In the genomic region with DNA sequence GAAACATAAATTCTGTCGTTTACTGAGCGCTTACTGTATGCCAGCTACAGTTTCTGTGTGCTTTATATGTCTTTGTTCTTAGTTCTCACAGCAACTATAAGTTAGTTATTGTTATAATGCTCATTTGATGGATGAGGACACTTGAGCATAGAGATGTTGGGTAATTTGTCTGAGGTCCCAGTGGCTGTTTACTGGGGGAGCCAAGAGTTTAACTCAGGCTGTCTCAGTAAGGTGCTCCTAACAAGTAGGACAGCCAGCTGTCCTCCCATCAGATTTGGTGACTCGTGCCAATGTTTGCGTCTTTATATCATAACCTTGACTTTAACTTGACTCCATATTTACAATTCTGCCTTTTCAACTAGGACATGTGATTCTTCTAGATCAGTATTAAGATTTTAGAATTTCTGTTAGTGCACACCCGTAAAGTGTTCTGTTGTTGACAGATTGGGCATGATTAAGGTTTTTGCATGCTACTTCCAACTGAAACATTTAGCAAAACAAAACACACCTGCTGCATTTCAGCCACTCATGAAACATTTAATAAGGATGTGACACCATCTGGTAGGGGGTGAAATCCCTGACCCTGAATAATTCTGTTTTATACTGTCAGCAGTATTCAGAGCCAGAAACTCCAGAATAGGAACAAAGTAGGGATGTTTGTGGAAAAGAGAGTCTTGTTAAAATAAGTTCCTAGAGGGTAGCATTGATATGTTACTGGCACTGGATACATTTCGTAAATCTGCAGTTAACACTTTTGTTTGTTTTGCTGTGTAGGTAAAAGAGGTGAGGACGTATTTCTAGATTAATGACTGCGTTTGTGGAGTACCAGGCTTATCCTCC, we compare ENCODE assay signal across 8 cellular contexts. TPM values are rescaled to one million over a fixed set of nuclear protein-coding genes. Genes with fewer than 3 reads are reported as not detected.
DNase-seq lines count a peak whose midpoint lies in the region; ATAC-seq, FAIRE-seq and TF ChIP-seq lines count a peak whose summit lies in the region.

No MANE protein-coding gene starts in this region.

- H3K9me3 ChIP-seq in A549 (no peaks in the 10 kb centered on the region), iPS-18a (ENCODE audit: control insufficient read depth, low read depth, low read length) (no peaks in the 10 kb centered on the region)

- 78% methylated on average over 8 of the region's 8 CpGs for WGBS in A549 (ENCODE audit: missing lambda C conversion rate)

- no peak overlapping the region; a peak in 2 of 6 replicates for H3K27ac ChIP-seq in A549
- no peak overlapping the region for H3K27ac ChIP-seq in iPS-18a (ENCODE audit: low read length)

- H3K27me3 ChIP-seq in iPS-18a (ENCODE audit: control insufficient read depth, insufficient read depth, low read length), result no peaks in the 10 kb centered on the region

- FAIRE-seq in A549 (lab: Jason Lieb, UNC), result no peak
- FAIRE-seq in GM12891 (lab: Jason Lieb, UNC), result peak; percentile 26

- H3K9ac ChIP-seq in iPS-18a (ENCODE audit: low read length), result peak overlapping the region; percentile 89

- H3K4me1 ChIP-seq in A549 (peaks cover 21% of the 10 kb centered on the region), iPS-18a (ENCODE audit: control insufficient read depth, low read depth, low read length) (peaks cover 34% of the 10 kb centered on the region)

- TF ChIP-seq RAD21 in A549 (conservative IDR thresholded peaks at IDR 0.05 in 1 of 2, IDR thresholded peaks at IDR 0.05 in 1 of 2), result no peak

- TF ChIP-seq EP300 in A549 (IDR thresholded peaks at IDR 0.05), result no peak

- DNase-seq in A549 (ENCODE audit: low read depth in 1 of 2, low spot score in 1 of 2), result no peak
- no peak for DNase-seq in GM12891 (ENCODE audit: insufficient read length, low spot score)
- peak; percentile 85 for DNase-seq in SHP77 treated with DMSO at 0.1 percent for 48 hours (lab: John Stamatoyannopoulos, UW)
- DNase-seq in mucosa of gallbladder (ENCODE audit: low spot score), result no peak
- DNase-seq in activated CD8-positive, alpha-beta memory T cell treated with anti-CD3 and anti-CD28 coated beads, Interleukin-2, amount 50 U/mL, for 48 hours, result no peak

- no peak for ATAC-seq in A549
- ATAC-seq in HG03457 (IDR thresholded peaks at IDR 0.05; ENCODE audit: unreplicated experiment), result no peak
- no peak for ATAC-seq in HG03521 (IDR thresholded peaks at IDR 0.05; ENCODE audit: unreplicated experiment)

- H3K4me3 ChIP-seq in A549, result peak overlapping the region; percentile 94; the same call in 2 of the 3 replicates
- peak overlapping the region; percentile 92 for H3K4me3 ChIP-seq in iPS-18a (ENCODE audit: low read length)

- peaks cover 19% of the 10 kb centered on the region for H3K36me3 ChIP-seq in iPS-18a (ENCODE audit: control insufficient read depth, low read depth, low read length)

- POLR2A ChIA-PET in A549 (lab: Yijun Ruan, JAX), result no interaction called here

- TF ChIP-seq CTCF in A549 (IDR thresholded peaks at IDR 0.05), result no peak

- CTCF ChIA-PET in A549 (lab: Yijun Ruan, JAX), result no interaction called here

- peak overlapping the region; percentile 75 for H3K4me2 ChIP-seq in A549

- TF ChIP-seq POLR2A in A549 (IDR thresholded peaks at IDR 0.05; ENCODE audit: low read length) (no peak), GM12891 (IDR thresholded peaks at IDR 0.05; ENCODE audit: low read depth, low read length) (no peak)

TF ChIP-seq in A549, 52 proteins besides CTCF, POLR2A, EP300 and RAD21:
- no peak for TF ChIP-seq CHD2 (IDR thresholded peaks at IDR 0.05; ENCODE audit: low read length, partially characterized antibody)
- TF ChIP-seq, protein P1, sequence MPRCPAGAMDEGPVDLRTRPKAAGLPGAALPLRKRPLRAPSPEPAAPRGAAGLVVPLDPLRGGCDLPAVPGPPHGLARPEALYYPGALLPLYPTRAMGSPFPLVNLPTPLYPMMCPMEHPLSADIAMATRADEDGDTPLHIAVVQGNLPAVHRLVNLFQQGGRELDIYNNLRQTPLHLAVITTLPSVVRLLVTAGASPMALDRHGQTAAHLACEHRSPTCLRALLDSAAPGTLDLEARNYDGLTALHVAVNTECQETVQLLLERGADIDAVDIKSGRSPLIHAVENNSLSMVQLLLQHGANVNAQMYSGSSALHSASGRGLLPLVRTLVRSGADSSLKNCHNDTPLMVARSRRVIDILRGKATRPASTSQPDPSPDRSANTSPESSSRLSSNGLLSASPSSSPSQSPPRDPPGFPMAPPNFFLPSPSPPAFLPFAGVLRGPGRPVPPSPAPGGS (IDR thresholded peaks at IDR 0.05), result no peak
- peak; percentile 11 for TF ChIP-seq MAFK (IDR thresholded peaks at IDR 0.05; ENCODE audit: partially characterized antibody)

TF ChIP-seq in GM12891, 5 proteins besides CTCF, POLR2A, EP300 and RAD21:
- no peak for TF ChIP-seq SPI1 (IDR thresholded peaks at IDR 0.05; ENCODE audit: low read depth, low read length)
- no peak for TF ChIP-seq POLR2AphosphoS5 (IDR thresholded peaks at IDR 0.05; ENCODE audit: low read depth, low read length)
- no peak for TF ChIP-seq POU2F2 (IDR thresholded peaks at IDR 0.05; ENCODE audit: low read depth, low read length)
- no peak for TF ChIP-seq PAX5 (IDR thresholded peaks at IDR 0.05; ENCODE audit: insufficient read depth, low read length, severe bottlenecking)
- no peak for TF ChIP-seq TAF1 (IDR thresholded peaks at IDR 0.05; ENCODE audit: low read depth, low read length)

RNA-seq across cellular contexts. Expression of a gene that starts 1.9 kb away (rescaled TPM):
- 215 and 226 TPM in 2 replicates for polyA plus RNA-seq in A549 (2011; rRNA removed)
- 175 and 229 TPM in 2 replicates for polyA plus RNA-seq in A549 (2012; cell fraction: cytosol; rRNA removed)
- 74.8 and 117 TPM in 2 replicates for polyA plus RNA-seq in A549 (2012; cell fraction: nucleus; rRNA removed)
- 192 to 218 TPM (median 214 TPM) in 3 replicates for polyA plus RNA-seq in A549 (2017; fragmentation: RNase III; extraction: RNeasy Plus Mini Kit Qiagen cat#74134 plus additional on column Dnase treatment)
- 22.4 and 22.6 TPM in 2 replicates for polyA minus RNA-seq in A549 (2011; rRNA and poly(A)+ RNA removed)
- polyA plus RNA-seq in GM12891 (2012; ENCODE audit: low read depth, missing spikeins), result 6.3 TPM
- 61.5 TPM for total RNA-seq in mucosa of gallbladder

RNA-seq across cellular contexts. Expression of a gene that starts 40.7 kb away (rescaled TPM):
- polyA plus RNA-seq in A549 (2011; rRNA removed) (41.2 and 52.2 TPM in 2 replicates), A549 (2017; fragmentation: RNase III; extraction: RNeasy Plus Mini Kit Qiagen cat#74134 plus additional on column Dnase treatment) (31.6 to 36.2 TPM (median 33.6 TPM) in 3 replicates)
- 12.2 and 13.5 TPM in 2 replicates for polyA plus RNA-seq in A549 (2012; cell fraction: cytosol; rRNA removed)
- 5.0 and 5.5 TPM in 2 replicates for polyA plus RNA-seq in A549 (2012; cell fraction: nucleus; rRNA removed)
- polyA minus RNA-seq in A549 (2011; rRNA and poly(A)+ RNA removed), result 50.8 and 57.6 TPM in 2 replicates
- polyA plus RNA-seq in GM12891 (2012; ENCODE audit: low read depth, missing spikeins), result 15.1 TPM
- 21.1 TPM for total RNA-seq in mucosa of gallbladder

RNA-seq across cellular contexts. Expression of a gene that starts 40.9 kb away (rescaled TPM):
- polyA plus RNA-seq in A549 (2011; rRNA removed), result 7.7 and 9.3 TPM in 2 replicates
- polyA plus RNA-seq in A549 (2012; cell fraction: cytosol; rRNA removed), result 8.7 and 9.1 TPM in 2 replicates
- 7.9 and 12.2 TPM in 2 replicates for polyA plus RNA-seq in A549 (2012; cell fraction: nucleus; rRNA removed)
- 4.4 to 6.2 TPM (median 6.0 TPM) in 3 replicates for polyA plus RNA-seq in A549 (2017; fragmentation: RNase III; extraction: RNeasy Plus Mini Kit Qiagen cat#74134 plus additional on column Dnase treatment)
- polyA minus RNA-seq in A549 (2011; rRNA and poly(A)+ RNA removed), result 11.6 and 12.6 TPM in 2 replicates
- 3.2 TPM for polyA plus RNA-seq in GM12891 (2012; ENCODE audit: low read depth, missing spikeins)
- total RNA-seq in mucosa of gallbladder, result 12.3 TPM
